13 cellular contexts compared by ENCODE assay signal in genomic region chr2:217290467-217290866, GRCh38.
"Had no signal": no experiment of that assay in that cellular context is flagged by ENCODE, and none has a peak within 500 bp of the region (broad histone marks: within the 10 kb centered on the region; RNA-seq: fewer than 3 reads in every experiment).

No MANE protein-coding gene starts in this region.

- ATAC-seq: effector memory CD8-positive, alpha-beta T cell; stimulated activated naive CD8-positive, alpha-beta T cell treated with anti-CD3 and anti-CD28 coated beads, Interleukin-15, Interleukin-2, amounts not matched to agents 100 U/mL and 50 U/mL, for 24 hours had no signal

- H3K27ac Mint-ChIP-seq: activated naive CD4-positive, alpha-beta T cell treated with anti-CD3 and anti-CD28 coated beads, Interleukin-2, amount 50 U/mL, for 24 hours; dendritic cell treated with granulocyte-macrophage colony-stimulating factor and Interleukin-4, amounts not matched to agents 40 ng/mL and 50 ng/mL, for 4 days; effector memory CD8-positive, alpha-beta T cell had no signal

- H3K36me3 Mint-ChIP-seq: activated naive CD4-positive, alpha-beta T cell treated with anti-CD3 and anti-CD28 coated beads, Interleukin-2, amount 50 U/mL, for 24 hours had no signal

- DNase-seq: activated CD4-positive, alpha-beta T cell treated with anti-CD3 and anti-CD28 coated beads, Interleukin-2, amount 50 U/mL, for 4 hours; activated CD4-positive, CD25-positive, alpha-beta regulatory T cell treated with anti-CD3 and anti-CD28 coated beads, Interleukin-2, amount 50 U/mL, for 72 hours; activated T-cell treated with anti-CD3 and anti-CD28 coated beads, Interleukin-2, amount 50 U/mL, for 1 hour; effector memory CD8-positive, alpha-beta T cell; hippocampal formation; sigmoid colon; stimulated activated CD4-positive, alpha-beta T cell treated with anti-CD3 and anti-CD28 coated beads, Interleukin-12 subunit alpha, Interleukin-12 subunit beta, amount 100 ng/mL, for 4 hours; stimulated activated naive CD8-positive, alpha-beta T cell treated with anti-CD3 and anti-CD28 coated beads, Interleukin-15, Interleukin-2, amounts not matched to agents 100 U/mL and 50 U/mL, for 24 hours had no signal

- H3K27me3 ChIP-seq: body of pancreas, sigmoid colon had no signal

- H3K36me3 ChIP-seq: prostate gland, sigmoid colon, suprapubic skin had no signal

- H3K27me3 Mint-ChIP-seq: activated naive CD4-positive, alpha-beta T cell treated with anti-CD3 and anti-CD28 coated beads, Interleukin-2, amount 50 U/mL, for 24 hours had no signal

- H3K9me3 Mint-ChIP-seq: activated naive CD4-positive, alpha-beta T cell treated with anti-CD3 and anti-CD28 coated beads, Interleukin-2, amount 50 U/mL, for 24 hours; dendritic cell treated with granulocyte-macrophage colony-stimulating factor and Interleukin-4, amounts not matched to agents 40 ng/mL and 50 ng/mL, for 4 days; effector memory CD8-positive, alpha-beta T cell had no signal

- H3K9me3 ChIP-seq: body of pancreas, prostate gland, sigmoid colon, suprapubic skin had no signal

- H3K4me3 ChIP-seq: body of pancreas, prostate gland, sigmoid colon, suprapubic skin had no signal

- H3K27ac ChIP-seq: prostate gland, suprapubic skin had no signal

- H3K4me1 Mint-ChIP-seq: activated naive CD4-positive, alpha-beta T cell treated with anti-CD3 and anti-CD28 coated beads, Interleukin-2, amount 50 U/mL, for 24 hours had no signal

- H3K4me3 Mint-ChIP-seq: activated naive CD4-positive, alpha-beta T cell treated with anti-CD3 and anti-CD28 coated beads, Interleukin-2, amount 50 U/mL, for 24 hours; dendritic cell treated with granulocyte-macrophage colony-stimulating factor and Interleukin-4, amounts not matched to agents 40 ng/mL and 50 ng/mL, for 4 days; effector memory CD8-positive, alpha-beta T cell had no signal
